9 cellular contexts compared by ENCODE assay signal in the genomic region with DNA sequence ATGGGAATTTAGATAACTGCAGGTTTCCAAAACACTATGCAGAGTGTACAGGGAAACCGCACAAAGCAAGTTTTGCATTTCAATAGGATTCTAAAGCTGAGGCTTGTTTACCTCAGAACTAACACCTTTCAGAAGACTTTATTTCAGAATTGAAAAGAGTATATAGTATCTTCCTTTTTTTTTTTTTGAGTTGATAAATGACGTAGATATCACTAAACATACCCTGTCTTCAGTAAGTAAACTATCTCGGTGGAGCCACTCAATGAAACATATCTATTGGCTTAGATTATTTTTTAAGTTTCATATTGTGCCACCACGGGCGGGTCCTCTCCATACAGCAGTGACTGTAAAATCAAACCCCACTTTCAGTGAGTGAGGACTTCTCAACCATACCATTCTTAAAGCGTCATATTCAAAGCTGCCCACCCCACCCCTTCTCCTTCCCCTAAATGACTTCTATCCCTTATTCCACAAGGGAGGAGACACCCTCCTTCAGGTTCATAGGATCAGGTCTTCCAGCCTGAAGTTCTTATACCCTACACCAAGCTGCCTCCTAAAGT. TPM values are rescaled to one million over a fixed set of nuclear protein-coding genes. Genes with fewer than 3 reads are reported as not detected.
DNase-seq lines count a peak whose midpoint lies in the region; ATAC-seq and TF ChIP-seq lines count a peak whose summit lies in the region.
"Had no signal": no experiment of that assay in that cellular context is flagged by ENCODE, and none has a peak within 500 bp of the region (broad histone marks: within the 10 kb centered on the region; RNA-seq: fewer than 3 reads in every experiment).

No MANE protein-coding gene starts in this region.

- no peak for TF ChIP-seq CTCF in DND-41 (IDR thresholded peaks at IDR 0.05; ENCODE audit: borderline replicate concordance, extremely low read depth, low read length, poor library complexity, severe bottlenecking)
- no peak for TF ChIP-seq CTCF in OCI-LY7 (conservative IDR thresholded peaks at IDR 0.05; ENCODE audit: low read length)

- H3K4me1 ChIP-seq in DND-41 (ENCODE audit: insufficient read depth, low read length): peaks cover 51% of the 10 kb centered on the region
- H3K4me1 ChIP-seq in OCI-LY7 (ENCODE audit: insufficient read depth, low read length, poor library complexity, severe bottlenecking): peaks cover 44% of the 10 kb centered on the region
- H3K4me1 ChIP-seq in duodenal mucosa (ENCODE audit: control insufficient read depth in 1 of 2, insufficient read depth in 2 of 2, low read length in 2 of 2): peaks cover 28 to 35% of the 10 kb centered on the region in 2 donors
- peaks cover 14% of the 10 kb centered on the region for H3K4me1 ChIP-seq in rectal smooth muscle tissue (ENCODE audit: control insufficient read depth, insufficient read depth, low read length)

- H2AFZ ChIP-seq in DND-41 (ENCODE audit: low read depth, low read length): no peak overlapping the region
- H2AFZ ChIP-seq in OCI-LY7 (ENCODE audit: low read length): peak overlapping the region; percentile 81; the same call in 1 of the 2 replicates

- H3K9ac ChIP-seq in DND-41 (ENCODE audit: low read depth, low read length): no peak overlapping the region
- peak overlapping the region; percentile 74 to 76 for H3K9ac ChIP-seq in duodenal mucosa (ENCODE audit: low read depth in 1 of 2, low read length in 2 of 2)
- no peak overlapping the region for H3K9ac ChIP-seq in rectal smooth muscle tissue (ENCODE audit: low read length)
- H3K9ac ChIP-seq: GM23248 had no signal

- intact Hi-C loops in OCI-LY7 (cut with micrococcal nuclease; ENCODE audit: unreplicated experiment): loop anchor here (2.0 kb wide), 1 partner anchor 126 kb away; no protein-coding TSS in a partner anchor

- no peaks in the 10 kb centered on the region for H3K9me3 ChIP-seq in DND-41 (ENCODE audit: insufficient read depth, low read length, severe bottlenecking)
- no peaks in the 10 kb centered on the region for H3K9me3 ChIP-seq in OCI-LY7 (ENCODE audit: low read length)
- no peaks in the 10 kb centered on the region for H3K9me3 ChIP-seq in duodenal mucosa (ENCODE audit: control insufficient read depth in 1 of 2, low read length in 2 of 2)

- no peaks in the 10 kb centered on the region for H3K9me2 ChIP-seq in OCI-LY7 (ENCODE audit: insufficient read depth, low read length)

- H3K36me3 ChIP-seq in DND-41 (ENCODE audit: insufficient read depth, low read length) (no peaks in the 10 kb centered on the region), OCI-LY7 (ENCODE audit: insufficient read depth, low read length) (peaks cover 17% of the 10 kb centered on the region; the same call in 1 of the 2 replicates), duodenal mucosa (ENCODE audit: control insufficient read depth in 1 of 2, insufficient read depth in 2 of 2, low read length in 2 of 2) (no peaks in the 10 kb centered on the region), rectal smooth muscle tissue (ENCODE audit: control insufficient read depth, insufficient read depth, low read length) (no peaks in the 10 kb centered on the region)

- H3K4me2 ChIP-seq in DND-41 (ENCODE audit: insufficient read depth, low read length) (no peak overlapping the region), OCI-LY7 (ENCODE audit: low read length) (peak overlapping the region; percentile 96)

- CTCF ChIA-PET in OCI-LY7 (lab: Charles Lee; ENCODE audit: unreplicated experiment): no interaction called here

- H3K4me3 ChIP-seq in DND-41 (ENCODE audit: low read depth in 1 of 2, low read length in 2 of 2) (no peak overlapping the region), OCI-LY7 (ENCODE audit: low read depth, low read length, poor library complexity, severe bottlenecking) (peak overlapping the region; percentile 100), duodenal mucosa (ENCODE audit: low read depth in 1 of 2, low read length in 2 of 2) (peak overlapping the region; percentile 80 to 81), rectal smooth muscle tissue (ENCODE audit: low read length) (no peak overlapping the region)
- H3K4me3 ChIP-seq: GM23248 had no signal

- H3K27me3 ChIP-seq in DND-41 (ENCODE audit: insufficient read depth, low read length, poor library complexity) (no peaks in the 10 kb centered on the region), duodenal mucosa (ENCODE audit: control insufficient read depth in 1 of 2, insufficient read depth in 2 of 2, low read length in 2 of 2) (no peaks in the 10 kb centered on the region), rectal smooth muscle tissue (ENCODE audit: control insufficient read depth, insufficient read depth, low read length) (no peaks in the 10 kb centered on the region)

- BruUV-seq in OCI-LY7 (replicated peaks; lab: Mats Ljungman, UMichigan): no TSS peak

- ATAC-seq in DND-41 (ENCODE audit: insufficient read depth, low read depth) (no peak), HG03565 (IDR thresholded peaks at IDR 0.05; ENCODE audit: unreplicated experiment) (no peak), HG03342 (IDR thresholded peaks at IDR 0.05; ENCODE audit: unreplicated experiment) (no peak)

- H3K27ac ChIP-seq in DND-41 (ENCODE audit: low read length) (peak overlapping the region; percentile 75), OCI-LY7 (ENCODE audit: low read depth, low read length, poor library complexity, severe bottlenecking) (peak overlapping the region; percentile 95), duodenal mucosa (ENCODE audit: low read depth, low read length) (peak overlapping the region; percentile 91), rectal smooth muscle tissue (ENCODE audit: low read depth, low read length) (peak overlapping the region; percentile 83)
- H3K27ac ChIP-seq: GM23248 had no signal

- DNase-seq in DND-41 (no peak), OCI-LY7 (ENCODE audit: low spot score) (no peak), NCI-H128 (lab: John Stamatoyannopoulos, UW; ENCODE audit: unreplicated experiment) (no peak), NCI-H1436 (lab: John Stamatoyannopoulos, UW) (no peak)
- DNase-seq: GM23248 had no signal

- H4K20me1 ChIP-seq in DND-41 (ENCODE audit: insufficient read depth, low read length): peaks cover 5% of the 10 kb centered on the region; the same call in 1 of the 2 replicates
- H4K20me1 ChIP-seq in OCI-LY7 (ENCODE audit: insufficient read depth, low read length): peaks cover 9% of the 10 kb centered on the region

- H3K79me2 ChIP-seq in DND-41 (ENCODE audit: insufficient read depth, low read length): peaks cover 24% of the 10 kb centered on the region
- H3K79me2 ChIP-seq in OCI-LY7 (ENCODE audit: insufficient read depth, low read depth, low read length): peaks cover 24% of the 10 kb centered on the region

- POLR2A ChIA-PET in OCI-LY7 (lab: Charles Lee): interaction anchor here (0.6 to 3.1 kb wide), 8 partner anchors 23 to 181 kb away, joined by 3 to 17 read pairs (median 4); no protein-coding TSS in a partner anchor

RNA-seq across cellular contexts. Expression of a gene that starts 2.0 kb away (rescaled TPM):
- 103 and 121 TPM in 2 replicates for total RNA-seq in OCI-LY7 (2014; rRNA removed; shearing (Covaris generic))
- total RNA-seq in OCI-LY7 (2022): 158 and 162 TPM in 2 replicates

Comparison
In these comparisons a context has a peak if more than half of its experiments do, and no peak if none do; other contexts are left out.
1. H3K4me3 ChIP-seq: peak in OCI-LY7 (single experiment) and duodenal mucosa (2 of 2); none in DND-41 (0 of 2) and rectal smooth muscle tissue (single experiment).
2. H3K9ac ChIP-seq: peak in duodenal mucosa (2 of 2); none in DND-41 (single experiment) and rectal smooth muscle tissue (single experiment).
3. Peak in every context shown above with its lines, with median percentiles within 50 percentile points of each other: H3K27ac ChIP-seq.